2 cellular contexts compared by ENCODE assay signal in genomic region chr13:24207841-24208240, GRCh38.
TF ChIP-seq lines count a peak whose summit lies in the region.

No MANE protein-coding gene starts in this region.

TF ChIP-seq in liver, 16 proteins besides CTCF, POLR2A, EP300 and RAD21:
- no peak for TF ChIP-seq SP1 (IDR thresholded peaks at IDR 0.05)
- TF ChIP-seq EGR1 (IDR thresholded peaks at IDR 0.05; ENCODE audit: low read depth in 2 of 2), result no peak
- no peak for TF ChIP-seq ATF3 (IDR thresholded peaks at IDR 0.05)
- TF ChIP-seq YY1 (IDR thresholded peaks at IDR 0.05), result no peak
- no peak for TF ChIP-seq REST (IDR thresholded peaks at IDR 0.05)
- no peak for TF ChIP-seq MAX (IDR thresholded peaks at IDR 0.05)
- TF ChIP-seq HNF4A (conservative IDR thresholded peaks at IDR 0.05), result no peak
- no peak for TF ChIP-seq FOXA1 (IDR thresholded peaks at IDR 0.05)
- TF ChIP-seq FOXA2 (IDR thresholded peaks at IDR 0.05), result no peak
- TF ChIP-seq NR2F2 (IDR thresholded peaks at IDR 0.05), result no peak
- TF ChIP-seq RXRA (IDR thresholded peaks at IDR 0.05), result no peak
- no peak for TF ChIP-seq JUND (IDR thresholded peaks at IDR 0.05)
- no peak for TF ChIP-seq HNF4G (IDR thresholded peaks at IDR 0.05)
- no peak for TF ChIP-seq TAF1 (conservative IDR thresholded peaks at IDR 0.05)
- no peak for TF ChIP-seq GABPA (IDR thresholded peaks at IDR 0.05 in 1 of 2, conservative IDR thresholded peaks at IDR 0.05 in 1 of 2)

TF ChIP-seq in HepG2, 621 proteins besides CTCF, POLR2A, EP300 and RAD21:
- no peak for TF ChIP-seq MXI1 (IDR thresholded peaks at IDR 0.05; ENCODE audit: borderline replicate concordance, low read depth, low read length)
- TF ChIP-seq SOX13 (IDR thresholded peaks at IDR 0.05), result no peak
- no peak for TF ChIP-seq SOX13 (CRISPR knock-in tag; conservative IDR thresholded peaks at IDR 0.05 in 1 of 2, IDR thresholded peaks at IDR 0.05 in 1 of 2)
- TF ChIP-seq BHLHE40 (IDR thresholded peaks at IDR 0.05; ENCODE audit: low read length), result no peak
- no peak for TF ChIP-seq KDM5A (IDR thresholded peaks at IDR 0.05; ENCODE audit: borderline replicate concordance, low read length)
- no peak for TF ChIP-seq ZNF598 (CRISPR knock-in tag; IDR thresholded peaks at IDR 0.05; ENCODE audit: borderline replicate concordance)
- no peak for TF ChIP-seq ZNF230 (CRISPR knock-in tag; IDR thresholded peaks at IDR 0.05)
TF ChIP-seq in HepG2: peak in this region for 0.
